15 cellular contexts compared by ENCODE assay signal in genomic region chr16:54277845-54278703, GRCh38. TPM values are rescaled to one million over a fixed set of nuclear protein-coding genes. Genes with fewer than 3 reads are reported as not detected.
DNase-seq lines count a peak whose midpoint lies in the region; ATAC-seq, FAIRE-seq and TF ChIP-seq lines count a peak whose summit lies in the region.
"Had no signal": no experiment of that assay in that cellular context is flagged by ENCODE, and none has a peak within 500 bp of the region (broad histone marks: within the 10 kb centered on the region; RNA-seq: fewer than 3 reads in every experiment).

No MANE protein-coding gene starts in this region.

- H3K9me3 ChIP-seq in KOPT-K1 (ENCODE audit: insufficient read depth, low read length, poor library complexity, severe bottlenecking): no peaks in the 10 kb centered on the region
- H3K9me3 ChIP-seq: left ventricle myocardium inferior had no signal

- no peak overlapping the region for H3K4me3 Mint-ChIP-seq in nephron

- peaks cover 77% of the 10 kb centered on the region for H3K27me3 Mint-ChIP-seq in nephron (ENCODE audit: low read depth)

- H3K36me3 Mint-ChIP-seq in nephron (ENCODE audit: low read depth): peaks cover 8% of the 10 kb centered on the region

- no peak for TF ChIP-seq CTCF in nephron (IDR thresholded peaks at IDR 0.05; ENCODE audit: unreplicated experiment in 3 of 3)

- DNase-seq in Ammon's horn (ENCODE audit: low spot score) (peak; percentile 63), astrocyte of the hippocampus (ENCODE audit: low read depth, low spot score) (peak; percentile 74), frontal cortex (ENCODE audit: low spot score in 2 of 2) (no peak)
- DNase-seq: activated CD4-positive, alpha-beta T cell treated with anti-CD3 and anti-CD28 coated beads, Interleukin-2, amount 50 U/mL, for 1 hour; left ventricle myocardium inferior; NCI-H146; PC-9; stimulated activated CD8-positive, alpha-beta memory T cell treated with anti-CD3 and anti-CD28 coated beads, Interleukin-4, amount 100 ng/mL, for 48 hours had no signal

- no peaks in the 10 kb centered on the region for H3K9me3 Mint-ChIP-seq in nephron

- peaks cover 8% of the 10 kb centered on the region for H3K4me1 Mint-ChIP-seq in nephron

- peaks cover 12% of the 10 kb centered on the region for H3K36me3 ChIP-seq in KOPT-K1 (ENCODE audit: insufficient read depth, low read length)
- H3K36me3 ChIP-seq: left ventricle myocardium inferior had no signal

- peak overlapping the region; percentile 84 for H3K27ac ChIP-seq in KOPT-K1 (ENCODE audit: low read depth, low read length, poor library complexity, severe bottlenecking)
- H3K27ac ChIP-seq: left ventricle myocardium inferior, PC-9 had no signal

- peak overlapping the region; percentile 7 to 53 (median 45) for H3K27ac Mint-ChIP-seq in nephron

- no peak for FAIRE-seq in frontal cortex (lab: Jason Lieb, UNC)
- FAIRE-seq: endometrium, GM12892 had no signal

- ATAC-seq in HG03571 (IDR thresholded peaks at IDR 0.05; ENCODE audit: unreplicated experiment): no peak
- ATAC-seq in HG03097 (IDR thresholded peaks at IDR 0.05; ENCODE audit: low FRiP score, unreplicated experiment): no peak
- no peak for ATAC-seq in HG02571 (IDR thresholded peaks at IDR 0.05; ENCODE audit: unreplicated experiment)

RNA-seq across cellular contexts. Expression of gene IRX3, which starts 8.5 kb away (rescaled TPM):
- under 0.01 TPM for total RNA-seq in frontal cortex

Comparison
In these comparisons a context has a peak if more than half of its experiments do, and no peak if none do; other contexts are left out.
1. DNase-seq: peak in Ammon's horn (single experiment) and astrocyte of the hippocampus (single experiment); none in frontal cortex (0 of 2).